Comparison of ENCODE assay signal across 35 cellular contexts in genomic region chr4:22343606-22344005, GRCh38.
"Had no signal": no experiment of that assay in that cellular context is flagged by ENCODE, and none has a peak within 500 bp of the region (broad histone marks: within the 10 kb centered on the region; RNA-seq: fewer than 3 reads in every experiment).

No MANE protein-coding gene starts in this region.

- H3K27me3 ChIP-seq: MG63 had no signal

- H3K4me2 ChIP-seq: KMS-11 had no signal

- H3K27ac ChIP-seq: KMS-11 had no signal

- H3K36me3 ChIP-seq: MG63 had no signal

- H3K4me3 ChIP-seq: MG63 had no signal

- H3K9me3 ChIP-seq: MG63 had no signal

- DNase-seq: Karpas-422, Kasumi-1, KG1, MG63, MM.1S, MV-4-11, NCI-H1048, NCI-H1092, NCI-H1092 treated with DMSO at 0.1 percent for 48 hours, NCI-H1105 treated with DMSO at 0.1 percent for 48 hours, NCI-H1417, NCI-H1417 treated with DMSO at 0.1 percent for 48 hours, NCI-H1436, NCI-H1436 treated with DMSO at 0.1 percent for 48 hours, NCI-H146, NCI-H1694, NCI-H1694 treated with DMSO at 0.1 percent for 48 hours, NCI-H187, NCI-H187 treated with DMSO at 0.1 percent for 48 hours, NCI-H1930, NCI-H2029, NCI-H2029 treated with DMSO at 0.1 percent for 48 hours, NCI-H2081, NCI-H2081 treated with DMSO at 0.1 percent for 48 hours, NCI-H2107, NCI-H2171, NCI-H2171 treated with DMSO at 0.1 percent for 48 hours, NCI-H2227 treated with DMSO at 0.1 percent for 48 hours, NCI-H226, NCI-H345, NCI-H446, NCI-H446 treated with DMSO at 0.1 percent for 48 hours, NCI-H510A, NCI-H510A treated with DMSO at 0.1 percent for 48 hours had no signal

- H3K9ac ChIP-seq: KMS-11 had no signal
